ENCODE assay signal across 8 cellular contexts in the genomic region with DNA sequence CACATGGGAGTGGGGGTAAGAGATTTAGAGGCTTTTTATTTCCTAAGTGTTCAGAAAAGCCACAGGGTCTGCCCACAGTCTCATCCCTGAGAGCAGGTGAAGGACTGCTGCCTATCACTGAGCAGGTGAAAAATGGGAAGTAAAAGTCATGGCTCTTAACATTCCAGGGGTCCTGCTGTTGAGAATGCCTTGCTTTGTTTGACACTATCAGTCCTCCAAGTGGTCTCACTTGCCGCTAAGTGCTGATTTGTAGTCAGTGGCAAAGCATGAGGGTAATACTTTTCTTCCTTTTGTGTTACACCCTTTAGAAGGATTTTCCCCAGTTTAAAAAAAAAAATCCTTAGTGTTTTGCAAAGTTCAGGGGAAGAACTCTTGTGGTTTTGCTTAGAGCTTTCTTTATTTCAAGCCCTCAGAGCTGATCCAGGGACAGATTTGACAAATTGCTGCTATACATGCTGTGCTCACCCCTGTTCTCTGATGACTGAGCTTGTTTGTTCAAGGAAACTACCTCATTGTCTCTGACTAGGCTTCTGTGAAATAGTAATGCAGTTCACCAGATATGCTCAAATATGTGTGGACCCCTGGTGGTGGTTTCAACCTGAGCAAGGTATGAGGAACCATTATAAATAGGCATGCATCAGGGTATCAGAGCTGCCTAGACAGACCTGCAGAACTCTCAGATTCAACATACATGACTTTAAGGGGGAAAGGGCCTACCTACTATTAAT.
DNase-seq lines count a peak whose midpoint lies in the region; ATAC-seq and TF ChIP-seq lines count a peak whose summit lies in the region.

No MANE protein-coding gene starts in this region.

- no peaks in the 10 kb centered on the region for H3K4me1 Mint-ChIP-seq in activated T-cell treated with anti-CD3 and anti-CD28 coated beads, Interleukin-2, amount 50 U/mL, for 24 hours (ENCODE audit: low read depth)

- DNase-seq in NCI-H460 (ENCODE audit: extremely low read depth, low read depth): peak; percentile 9
- DNase-seq in fibroblast of lung (ENCODE audit: low read depth in 2 of 2): peak; percentile 55 to 88
- no peak for DNase-seq in stimulated activated CD4-positive, alpha-beta T cell treated with anti-CD3 and anti-CD28 coated beads, Interleukin-4, amount 100 ng/mL, for 4 hours
- DNase-seq in activated T-cell treated with anti-CD3 and anti-CD28 coated beads, Interleukin-2, amount 50 U/mL, for 24 hours: no peak
- no peak for DNase-seq in tibial artery

- H3K4me3 Mint-ChIP-seq in activated T-cell treated with anti-CD3 and anti-CD28 coated beads, Interleukin-2, amount 50 U/mL, for 24 hours: no peak overlapping the region

- H3K36me3 ChIP-seq in fibroblast of lung (ENCODE audit: control insufficient read depth, insufficient read depth, low read length) (no peaks in the 10 kb centered on the region), tibial artery (no peaks in the 10 kb centered on the region)

- H3K4me3 ChIP-seq in fibroblast of lung (replicated peaks in 1 of 4; ENCODE audit: control extremely low read depth in 1 of 4, insufficient read depth in 1 of 4, low read depth in 3 of 4, low read length in 4 of 4) (no peak overlapping the region), tibial artery (no peak overlapping the region)

- no peaks in the 10 kb centered on the region for H3K36me3 Mint-ChIP-seq in activated T-cell treated with anti-CD3 and anti-CD28 coated beads, Interleukin-2, amount 50 U/mL, for 24 hours (ENCODE audit: low read depth)

- intact Hi-C loops in tibial artery (cut with DNase I; ENCODE audit: low total_unique reads): no loop called here

- no peak overlapping the region for H3K27ac Mint-ChIP-seq in activated T-cell treated with anti-CD3 and anti-CD28 coated beads, Interleukin-2, amount 50 U/mL, for 24 hours

- no peaks in the 10 kb centered on the region for H3K27me3 ChIP-seq in fibroblast of lung (ENCODE audit: control insufficient read depth, insufficient read depth, low read length)
- H3K27me3 ChIP-seq in tibial artery: no peaks in the 10 kb centered on the region

- H3K79me2 ChIP-seq in fibroblast of lung (ENCODE audit: control insufficient read depth, insufficient read depth, low read length): no peaks in the 10 kb centered on the region

- H3K27ac ChIP-seq in fibroblast of lung (ENCODE audit: insufficient read depth, low read length): no peak overlapping the region
- no peak overlapping the region for H3K27ac ChIP-seq in tibial artery

- H2AFZ ChIP-seq in fibroblast of lung (ENCODE audit: low read length): no peak overlapping the region

- ATAC-seq in GM18870 (IDR thresholded peaks at IDR 0.05; ENCODE audit: unreplicated experiment) (peak; percentile 71), HG02884 (IDR thresholded peaks at IDR 0.05; ENCODE audit: unreplicated experiment) (peak; percentile 91)
- ATAC-seq in activated CD4-positive, CD25-positive, alpha-beta regulatory T cell treated with anti-CD3 and anti-CD28 coated beads, Interleukin-2, amount 50 U/mL, for 24 hours: no peak

- no peak overlapping the region for H3K4me2 ChIP-seq in fibroblast of lung (ENCODE audit: extremely low read depth, insufficient read depth, low read length)

- H3K9me3 ChIP-seq in fibroblast of lung (ENCODE audit: control insufficient read depth, insufficient read depth, low read depth, low read length): no peaks in the 10 kb centered on the region
- no peaks in the 10 kb centered on the region for H3K9me3 ChIP-seq in tibial artery

- no peaks in the 10 kb centered on the region for H4K20me1 ChIP-seq in fibroblast of lung (ENCODE audit: control insufficient read depth, extremely low read depth, insufficient read depth, low read length)

- H3K4me1 ChIP-seq in fibroblast of lung (ENCODE audit: control insufficient read depth, extremely low read depth, insufficient read depth, low read length): peaks cover 20% of the 10 kb centered on the region
- peaks cover 0 to 61% (median 13%) of the 10 kb centered on the region in 4 donors for H3K4me1 ChIP-seq in tibial artery

- TF ChIP-seq CTCF in fibroblast of lung (conservative IDR thresholded peaks at IDR 0.05 in 1 of 2, IDR thresholded peaks at IDR 0.05 in 1 of 2; ENCODE audit: low read depth in 1 of 2, low read length in 2 of 2): peak; percentile 12 to 28
- no peak for TF ChIP-seq CTCF in tibial artery (IDR thresholded peaks at IDR 0.05)

- no peaks in the 10 kb centered on the region for H3K9me3 Mint-ChIP-seq in activated T-cell treated with anti-CD3 and anti-CD28 coated beads, Interleukin-2, amount 50 U/mL, for 24 hours

- H3K27me3 Mint-ChIP-seq in activated T-cell treated with anti-CD3 and anti-CD28 coated beads, Interleukin-2, amount 50 U/mL, for 24 hours: no peaks in the 10 kb centered on the region

- H3K9ac ChIP-seq in fibroblast of lung (ENCODE audit: insufficient read depth, low read length): no peak overlapping the region

Comparison
In these comparisons a context has a peak if more than half of its experiments do, and no peak if none do; other contexts are left out.
1. ATAC-seq: peak in GM18870 (single experiment) and HG02884 (single experiment); none in activated CD4-positive, CD25-positive, alpha-beta regulatory T cell treated with anti-CD3 and anti-CD28 coated beads, Interleukin-2, amount 50 U/mL, for 24 hours (0 of 2).
2. DNase-seq: peak in NCI-H460 (single experiment) and fibroblast of lung (2 of 2); none in stimulated activated CD4-positive, alpha-beta T cell treated with anti-CD3 and anti-CD28 coated beads, Interleukin-4, amount 100 ng/mL, for 4 hours (0 of 2), activated T-cell treated with anti-CD3 and anti-CD28 coated beads, Interleukin-2, amount 50 U/mL, for 24 hours (single experiment) and tibial artery (0 of 2).
3. CTCF ChIP-seq: peak in fibroblast of lung (2 of 2); none in tibial artery (0 of 2).